In the genomic region with DNA sequence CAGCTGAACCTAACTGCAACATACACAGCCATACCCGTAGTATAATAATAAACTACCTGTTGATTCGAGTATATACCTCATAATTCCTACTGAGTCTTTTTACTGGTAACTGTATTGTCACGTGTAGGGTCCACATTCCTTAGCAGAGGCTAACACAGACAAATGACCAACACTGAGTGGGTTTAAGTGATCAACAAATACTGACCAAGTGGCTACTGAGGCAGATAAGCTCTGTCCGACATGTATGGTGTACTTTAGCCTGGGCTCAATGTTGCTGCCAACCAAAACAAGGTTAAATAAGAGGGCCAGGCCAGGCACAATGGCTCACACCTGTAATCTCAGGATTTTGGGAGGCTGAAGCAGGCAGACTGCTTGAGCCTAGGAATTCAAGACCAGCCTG, we compare ENCODE assay signal across 15 cellular contexts. TPM values are rescaled to one million over a fixed set of nuclear protein-coding genes. Genes with fewer than 3 reads are reported as not detected.
DNase-seq lines count a peak whose midpoint lies in the region; ATAC-seq, FAIRE-seq and TF ChIP-seq lines count a peak whose summit lies in the region.
"Had no signal": no experiment of that assay in that cellular context is flagged by ENCODE, and none has a peak within 500 bp of the region (broad histone marks: within the 10 kb centered on the region; RNA-seq: fewer than 3 reads in every experiment).

No MANE protein-coding gene starts in this region.

- peaks cover 49 to 92% (median 79%) of the 10 kb centered on the region in 4 donors for H3K4me1 Mint-ChIP-seq in CD4-positive, CD25-positive, alpha-beta regulatory T cell
- peaks cover 18% of the 10 kb centered on the region for H3K4me1 Mint-ChIP-seq in nephron progenitor cell

- H3K4me3 Mint-ChIP-seq in CD4-positive, CD25-positive, alpha-beta regulatory T cell = peak overlapping the region; percentile 87 to 95 (median 91)
- no peak overlapping the region for H3K4me3 Mint-ChIP-seq in nephron progenitor cell

- H3K4me2 ChIP-seq in GM12878 (ENCODE audit: control insufficient read depth, insufficient read depth) = peak overlapping the region; percentile 84

- CTCF ChIA-PET in GM12878 (lab: Yijun Ruan, JAX) = interaction anchor here (0.8 to 3.1 kb wide), 10 partner anchors 9 to 148 kb away, joined by 3 to 10 read pairs (median 4); no protein-coding TSS in a partner anchor

- in situ Hi-C loops in GM12878 (cut with MboI) = no loop called here

- peak overlapping the region; percentile 83 for H3K4me3 ChIP-seq in CD4-positive, CD25-positive, alpha-beta regulatory T cell (ENCODE audit: low read depth, low read length)
- H3K4me3 ChIP-seq in GM12878 = peak overlapping the region; percentile 72

- H3K4me1 ChIP-seq in CD4-positive, CD25-positive, alpha-beta regulatory T cell (ENCODE audit: control insufficient read depth, insufficient read depth, low read length, poor library complexity, severe bottlenecking) = peaks cover 99% of the 10 kb centered on the region
- H3K4me1 ChIP-seq in GM12878 (ENCODE audit: control insufficient read depth, insufficient read depth, low read length) = peaks cover 22% of the 10 kb centered on the region

- ATAC-seq in CD4-positive, CD25-positive, alpha-beta regulatory T cell (ENCODE audit: low read depth in 2 of 2) = no peak
- ATAC-seq in GM12878 (no peak; the same call in 1 of the 3 replicates), GM18870 (IDR thresholded peaks at IDR 0.05; ENCODE audit: unreplicated experiment) (no peak), HG02938 (IDR thresholded peaks at IDR 0.05; ENCODE audit: unreplicated experiment) (no peak)

- TF ChIP-seq CTCF in GM12878 (IDR thresholded peaks at IDR 0.05 in 2 of 3, conservative IDR thresholded peaks at IDR 0.05 in 1 of 3; ENCODE audit: control insufficient read depth in 2 of 3, extremely low read depth in 1 of 3, insufficient read depth in 1 of 3, low read depth in 3 of 3, low read length in 3 of 3) (no peak), nephron progenitor cell (IDR thresholded peaks at IDR 0.05) (no peak)

- intact Hi-C loops in GM12878 (cut with micrococcal nuclease; ENCODE audit: unreplicated experiment) = loop anchor here (5.0 kb wide), 1 partner anchor 146 kb away; no protein-coding TSS in a partner anchor

- peaks cover 10% of the 10 kb centered on the region for H3K36me3 Mint-ChIP-seq in CD4-positive, CD25-positive, alpha-beta regulatory T cell
- peaks cover 41% of the 10 kb centered on the region for H3K36me3 Mint-ChIP-seq in nephron progenitor cell (ENCODE audit: low read depth)

- peak overlapping the region; percentile 99 to 100 (median 100) for H3K27ac Mint-ChIP-seq in CD4-positive, CD25-positive, alpha-beta regulatory T cell
- H3K27ac Mint-ChIP-seq in nephron progenitor cell = peak overlapping the region; percentile 78

- peak; percentile 65 for FAIRE-seq in HTR-8/SVneo (lab: Jason Lieb, UNC)
- FAIRE-seq in GM12878 (lab: Jason Lieb, UNC) = no peak

- no peaks in the 10 kb centered on the region for H3K36me3 ChIP-seq in CD4-positive, CD25-positive, alpha-beta regulatory T cell (ENCODE audit: control insufficient read depth, insufficient read depth, low read length)
- H3K36me3 ChIP-seq in GM12878 (ENCODE audit: control insufficient read depth in 2 of 2, insufficient read depth in 2 of 2, low read length in 1 of 2) = peaks cover 0 to 14% of the 10 kb centered on the region in 2 experiments; a peak in 2 of 4 replicates
- H3K36me3 ChIP-seq: left ventricle myocardium inferior had no signal

- H3K79me2 ChIP-seq in GM12878 (ENCODE audit: control insufficient read depth, insufficient read depth, low read length) = peaks cover 96% of the 10 kb centered on the region

- TF ChIP-seq RAD21 in GM12878 (IDR thresholded peaks at IDR 0.05; ENCODE audit: insufficient read depth, low read depth, low read length) = no peak

- RAD21 ChIA-PET in GM12878 (lab: Charles Lee; ENCODE audit: unreplicated experiment) = interaction anchor here (1.0 to 7.3 kb wide), 14 partner anchors 8 to 164 kb away, joined by 3 to 51 read pairs (median 6); partner anchors contain the start of gene ELOVL5

- H3K9me3 Mint-ChIP-seq in CD4-positive, CD25-positive, alpha-beta regulatory T cell = no peaks in the 10 kb centered on the region
- H3K9me3 Mint-ChIP-seq in nephron progenitor cell = no peaks in the 10 kb centered on the region

- no peaks in the 10 kb centered on the region for H3K27me3 Mint-ChIP-seq in CD4-positive, CD25-positive, alpha-beta regulatory T cell
- H3K27me3 Mint-ChIP-seq in nephron progenitor cell (ENCODE audit: low read depth, poor library complexity) = no peaks in the 10 kb centered on the region

- H3K27ac ChIP-seq in CD4-positive, CD25-positive, alpha-beta regulatory T cell (ENCODE audit: insufficient read depth, low read length, poor library complexity, severe bottlenecking) = peak overlapping the region; percentile 98
- H3K27ac ChIP-seq in GM12878 (ENCODE audit: control insufficient read depth, insufficient read depth) = peak overlapping the region; percentile 85

- TF ChIP-seq POLR2A in GM12878 (IDR thresholded peaks at IDR 0.05; ENCODE audit: low read depth, low read length) = no peak

- POLR2A ChIA-PET in GM12878 (lab: Charles Lee) = interaction anchor here (1.0 to 5.8 kb wide), 7 partner anchors 8 to 125 kb away, joined by 3 to 57 read pairs (median 5); partner anchors contain the start of gene ELOVL5

- BruUV-seq in GM12878 (replicated peaks; lab: Mats Ljungman, UMichigan) = TSS peak; percentile 80

- H4K20me1 ChIP-seq in GM12878 (ENCODE audit: control insufficient read depth, insufficient read depth) = no peaks in the 10 kb centered on the region

- peak overlapping the region; percentile 62 for H2AFZ ChIP-seq in GM12878 (ENCODE audit: control insufficient read depth, low read depth, low read length)

- SMC1A ChIA-PET in GM12878 (lab: Charles Lee; ENCODE audit: uncharacterized antibody, unreplicated experiment) = interaction anchor here (1.0 to 8.2 kb wide), 10 partner anchors 6 to 161 kb away, joined by 3 to 135 read pairs (median 8); partner anchors contain the start of gene ELOVL5

- WGBS in GM12878 (ENCODE audit: insufficient coverage, insufficient replicate concordance, low lambda C conversion rate, missing lambda C conversion rate) = 11% methylated on average over 4 of the region's 4 CpGs

- no peaks in the 10 kb centered on the region for H3K9me3 ChIP-seq in CD4-positive, CD25-positive, alpha-beta regulatory T cell (ENCODE audit: control insufficient read depth in 2 of 2, low read length in 2 of 2)
- H3K9me3 ChIP-seq in GM12878 (replicated peaks; ENCODE audit: control insufficient read depth, insufficient read depth, low read length) = no peaks in the 10 kb centered on the region; the same call in 2 of the 3 replicates
- H3K9me3 ChIP-seq: left ventricle myocardium inferior had no signal

- no peak for DNase-seq in CD4-positive, CD25-positive, alpha-beta regulatory T cell
- DNase-seq in HTR-8/SVneo (ENCODE audit: insufficient read length, low spot score) = no peak
- no peak for DNase-seq in GM12878 (ENCODE audit: low read depth, low spot score)
- no peak for DNase-seq in nephron progenitor cell
- DNase-seq in HK-2 (ENCODE audit: unreplicated experiment) = no peak
- DNase-seq in cerebellar cortex (ENCODE audit: low spot score) = no peak
- DNase-seq: amniotic stem cell, head of caudate nucleus, left ventricle myocardium inferior, NCI-H345, posterior cingulate gyrus, SHP77 treated with DMSO at 0.1 percent for 48 hours, trophoblast cell had no signal

- no peak for TF ChIP-seq EP300 in GM12878 (IDR thresholded peaks at IDR 0.05; ENCODE audit: borderline replicate concordance in 1 of 2, control insufficient read depth in 1 of 2, low read depth in 2 of 2, low read length in 2 of 2)

- H3K9ac ChIP-seq in GM12878 (ENCODE audit: control insufficient read depth, insufficient read depth, low read length) = peak overlapping the region; percentile 41

- H3K27me3 ChIP-seq in CD4-positive, CD25-positive, alpha-beta regulatory T cell (ENCODE audit: control insufficient read depth, insufficient read depth, low read length) = no peaks in the 10 kb centered on the region
- no peaks in the 10 kb centered on the region for H3K27me3 ChIP-seq in GM12878 (replicated peaks in 1 of 2; ENCODE audit: control insufficient read depth in 2 of 2, insufficient read depth in 2 of 2, low read length in 1 of 2)

TF ChIP-seq in GM12878, 131 proteins besides CTCF, POLR2A, EP300 and RAD21:
- TF ChIP-seq CHD2 (IDR thresholded peaks at IDR 0.05; ENCODE audit: borderline replicate concordance, low read depth, low read length) (no peak), BHLHE40 (IDR thresholded peaks at IDR 0.05; ENCODE audit: borderline replicate concordance in 1 of 2, low read depth in 2 of 2, low read length in 1 of 2) (0 out of 4 replicates have a peak, but pooled peaks of 1 of the 2 experiments have one; percentile 16)

RNA-seq across cellular contexts. Expression of gene ELOVL5, which starts 12.7 kb away (rescaled TPM):
- total RNA-seq in CD4-positive, CD25-positive, alpha-beta regulatory T cell = 201 TPM
- polyA plus RNA-seq in CD4-positive, CD25-positive, alpha-beta regulatory T cell = 100 to 1,000 TPM; 139 to 175 (median 154) TPM
- 309 and 344 TPM in 2 replicates for total RNA-seq in GM12878 (2013; cell fraction: nucleolus; rRNA removed)
- total RNA-seq in GM12878 (2014; rRNA removed) (156 and 169 TPM in 2 replicates), GM12878 (2014; rRNA removed; fragmentation: Illumina TruSeq; extraction: Trizol) (187 and 191 TPM in 2 replicates), GM12878 (2021) (187 and 196 TPM in 2 replicates)
- 55.1 TPM for polyA plus RNA-seq in GM12878 (2011; ENCODE audit: low read depth)
- polyA plus RNA-seq in GM12878 (2011; rRNA removed) (215 and 245 TPM in 2 replicates), GM12878 (2014; fragmentation: Illumina TruSeq; extraction: Trizol) (241 and 312 TPM in 2 replicates), GM12878 (2014; fragmentation: Nextera tagmentation; extraction: Ambion mirVana) (100 to 1,000 TPM; 187 to 195 TPM), GM12878 (2014; rRNA removed) (162 and 163 TPM in 2 replicates), GM12878 (2016; fragmentation: Nextera tagmentation; extraction: Ambion mirVana) (100 to 1,000 TPM; 226 to 229 TPM)
- 120 and 132 TPM in 2 replicates for polyA plus RNA-seq in GM12878 (2011; cell fraction: cytosol; rRNA removed)
- 189 and 251 TPM in 2 replicates for polyA plus RNA-seq in GM12878 (2011; cell fraction: nucleus; rRNA removed)
- polyA plus RNA-seq in GM12878 (2012) = 82.4 and 87.4 TPM in 2 replicates
- polyA minus RNA-seq in GM12878 (2011; rRNA and poly(A)+ RNA removed) = 305 and 322 TPM in 2 replicates
- 104 and 118 TPM in 2 replicates for polyA minus RNA-seq in GM12878 (2011; cell fraction: cytosol; rRNA and poly(A)+ RNA removed)
- polyA minus RNA-seq in GM12878 (2011; cell fraction: nucleus; rRNA and poly(A)+ RNA removed) = 126 and 135 TPM in 2 replicates
